ENCODE assay signal across 8 cellular contexts in genomic region chr5:167723254-167723871, GRCh38.
DNase-seq lines count a peak whose midpoint lies in the region; ATAC-seq lines count a peak whose summit lies in the region.

No MANE protein-coding gene starts in this region.

- H3K9me3 Mint-ChIP-seq in T-cell = no peaks in the 10 kb centered on the region

- CTCF ChIA-PET in T-cell (lab: Charles Lee) = interaction anchor here in 1 of 2 donors (1.9 kb wide), 1 partner anchor 496 kb away, joined by 46 read pairs; no protein-coding TSS in a partner anchor

- H3K27ac ChIP-seq in right cardiac atrium (ENCODE audit: low read length) = no peak overlapping the region

- H3K4me3 Mint-ChIP-seq in T-cell = no peak overlapping the region

- no peaks in the 10 kb centered on the region for H3K27me3 ChIP-seq in right cardiac atrium (ENCODE audit: control insufficient read depth, insufficient read depth)

- no peaks in the 10 kb centered on the region for H3K9me3 ChIP-seq in right cardiac atrium (ENCODE audit: control insufficient read depth, low read length)

- H3K27me3 Mint-ChIP-seq in T-cell = peaks cover 0 to 5% of the 10 kb centered on the region in 2 donors

- H3K36me3 Mint-ChIP-seq in T-cell = no peaks in the 10 kb centered on the region

- DNase-seq in NCI-H524 (lab: John Stamatoyannopoulos, UW) (peak; percentile 47 to 74), NCI-H524 treated with DMSO at 0.1 percent for 48 hours (lab: John Stamatoyannopoulos, UW) (no peak), NCI-H1048 (lab: John Stamatoyannopoulos, UW) (peak; percentile 50), T-cell (peak in 32 of 34 experiments; percentile 2 to 59 (median 29)), anterior cingulate cortex (lab: John Stamatoyannopoulos, UW) (peak in 54 of 58 donors; percentile 4 to 79 (median 46)), right cardiac atrium (peak; percentile 61 to 87 (median 75)), sciatic nerve (ENCODE audit: low spot score) (peak; percentile 85)

- ATAC-seq in HG02642 (IDR thresholded peaks at IDR 0.05; ENCODE audit: poor library complexity, unreplicated experiment) = peak; percentile 98
- ATAC-seq in T-cell (replicated peaks in 1 of 4) = peak; percentile 48 to 69 (median 62)
- peak; percentile 74 to 90 for ATAC-seq in right cardiac atrium
- peak; percentile 92 for ATAC-seq in sciatic nerve

- intact Hi-C loops in right cardiac atrium (cut with DNase I) (loop anchor here in 2 of 4 donors (5.0 to 10.0 kb wide), 2 partner anchors 321 to 499 kb away; no protein-coding TSS in a partner anchor), sciatic nerve (cut with DNase I) (no loop called here)

- 23% methylated on average over 9 of the region's 9 CpGs for WGBS in right cardiac atrium

- POLR2A ChIA-PET in T-cell (lab: Charles Lee) = interaction anchor here in 1 of 2 donors (0.6 kb wide), 1 partner anchor 221 kb away, joined by 3 read pairs; no protein-coding TSS in a partner anchor

- peaks cover 0 to 5% (median 3%) of the 10 kb centered on the region in 3 donors for H3K4me1 Mint-ChIP-seq in T-cell

- no peak overlapping the region for H3K27ac Mint-ChIP-seq in T-cell

- H3K4me3 ChIP-seq in right cardiac atrium (ENCODE audit: low read length) = no peak overlapping the region

- H3K4me1 ChIP-seq in right cardiac atrium (ENCODE audit: control insufficient read depth, insufficient read depth, low read length) = no peaks in the 10 kb centered on the region
